15 cellular contexts compared by ENCODE assay signal in genomic region chr22:40121463-40121862, GRCh38. TPM values are rescaled to one million over a fixed set of nuclear protein-coding genes. Genes with fewer than 3 reads are reported as not detected.
DNase-seq lines count a peak whose midpoint lies in the region; ATAC-seq and TF ChIP-seq lines count a peak whose summit lies in the region.
"Had no signal": no experiment of that assay in that cellular context is flagged by ENCODE, and none has a peak within 500 bp of the region (broad histone marks: within the 10 kb centered on the region; RNA-seq: fewer than 3 reads in every experiment).

No MANE protein-coding gene starts in this region.

- no peaks in the 10 kb centered on the region for H3K79me2 ChIP-seq in neural cell (replicated peaks; ENCODE audit: insufficient read depth, low read length)

- TF ChIP-seq POLR2A in uterus (IDR thresholded peaks at IDR 0.05): no peak

- intact Hi-C loops in uterus (cut with DNase I; ENCODE audit: low total_unique reads): no loop called here

- no peak overlapping the region for H3K27ac ChIP-seq in CD4-positive, CD25-positive, alpha-beta regulatory T cell (ENCODE audit: insufficient read depth, low read length, poor library complexity, severe bottlenecking)
- H3K27ac ChIP-seq in neural cell (ENCODE audit: low read length) (peak overlapping the region; percentile 77), uterus (no peak overlapping the region)
- H3K27ac ChIP-seq: BLaER1 treated with 17β-estradiol and CSF1 and Interleukin-3, amounts not matched to agents 10 nM and 100 nM; GM23248; SJSA1; vagina had no signal

- H3F3A ChIP-seq in neural cell (ENCODE audit: insufficient read depth, low read length, poor library complexity, severe bottlenecking): no peaks in the 10 kb centered on the region

- TF ChIP-seq RAD21 in neural cell (conservative IDR thresholded peaks at IDR 0.05): peak; percentile 40

- no peaks in the 10 kb centered on the region for H3K27me3 ChIP-seq in CD4-positive, CD25-positive, alpha-beta regulatory T cell (ENCODE audit: control insufficient read depth, insufficient read depth, low read length)
- H3K27me3 ChIP-seq in neural cell (ENCODE audit: insufficient read depth, low read depth, low read length) (no peaks in the 10 kb centered on the region), uterus (no peaks in the 10 kb centered on the region)
- H3K27me3 ChIP-seq: BLaER1 treated with 17β-estradiol and CSF1 and Interleukin-3, amounts not matched to agents 10 nM and 100 nM; SJSA1; vagina had no signal

- H3K4me2 ChIP-seq in neural cell (ENCODE audit: low read length): no peak overlapping the region

- H3K27me3 Mint-ChIP-seq in CD4-positive, CD25-positive, alpha-beta regulatory T cell: no peaks in the 10 kb centered on the region
- H3K27me3 Mint-ChIP-seq in activated naive CD8-positive, alpha-beta T cell treated with anti-CD3 and anti-CD28 coated beads, Interleukin-2, amount 50 U/mL, for 24 hours: no peaks in the 10 kb centered on the region
- H3K27me3 Mint-ChIP-seq in nephron progenitor cell (ENCODE audit: low read depth, poor library complexity): peaks cover 5% of the 10 kb centered on the region

- no peak overlapping the region for H3K4me3 Mint-ChIP-seq in CD4-positive, CD25-positive, alpha-beta regulatory T cell
- no peak overlapping the region for H3K4me3 Mint-ChIP-seq in activated naive CD8-positive, alpha-beta T cell treated with anti-CD3 and anti-CD28 coated beads, Interleukin-2, amount 50 U/mL, for 24 hours
- no peak overlapping the region for H3K4me3 Mint-ChIP-seq in nephron progenitor cell

- no peaks in the 10 kb centered on the region for H3K9me3 ChIP-seq in CD4-positive, CD25-positive, alpha-beta regulatory T cell (ENCODE audit: control insufficient read depth in 2 of 2, low read length in 2 of 2)
- no peaks in the 10 kb centered on the region for H3K9me3 ChIP-seq in neural cell (ENCODE audit: low read length)
- no peaks in the 10 kb centered on the region for H3K9me3 ChIP-seq in uterus
- H3K9me3 ChIP-seq: BLaER1 treated with 17β-estradiol and CSF1 and Interleukin-3, amounts not matched to agents 10 nM and 100 nM; SJSA1; vagina had no signal

- no peak for DNase-seq in CD4-positive, CD25-positive, alpha-beta regulatory T cell
- DNase-seq in Jurkat, Clone E6-1 (ENCODE audit: low read depth, low spot score): peak; percentile 86
- DNase-seq in activated naive CD8-positive, alpha-beta T cell treated with anti-CD3 and anti-CD28 coated beads, Interleukin-2, amount 50 U/mL, for 24 hours: no peak
- DNase-seq in uterus: no peak
- no peak for DNase-seq in nephron progenitor cell
- no peak for DNase-seq in stimulated activated CD4-positive, alpha-beta T cell treated with anti-CD3 and anti-CD28 coated beads, Interleukin-1b, Interleukin-23, amount 100 ng/mL, for 48 hours
- DNase-seq: NCI-H1930; stimulated activated CD8-positive, alpha-beta memory T cell treated with anti-CD3 and anti-CD28 coated beads, Interleukin-4, amount 100 ng/mL, for 48 hours had no signal

- no peaks in the 10 kb centered on the region for H3K9me2 ChIP-seq in neural cell (ENCODE audit: insufficient read depth, low read length)

- H3K36me3 Mint-ChIP-seq in CD4-positive, CD25-positive, alpha-beta regulatory T cell: peaks cover 23% of the 10 kb centered on the region
- H3K36me3 Mint-ChIP-seq in activated naive CD8-positive, alpha-beta T cell treated with anti-CD3 and anti-CD28 coated beads, Interleukin-2, amount 50 U/mL, for 24 hours (ENCODE audit: low read depth): peaks cover 1% of the 10 kb centered on the region
- peaks cover 10% of the 10 kb centered on the region for H3K36me3 Mint-ChIP-seq in nephron progenitor cell (ENCODE audit: low read depth)

- H3K4me3 ChIP-seq in CD4-positive, CD25-positive, alpha-beta regulatory T cell (ENCODE audit: low read depth, low read length): no peak overlapping the region
- no peak overlapping the region for H3K4me3 ChIP-seq in Jurkat, Clone E6-1 (ENCODE audit: low read length)
- peak overlapping the region; percentile 42 for H3K4me3 ChIP-seq in neural cell (ENCODE audit: low read length)
- H3K4me3 ChIP-seq in uterus: no peak overlapping the region
- H3K4me3 ChIP-seq: BLaER1 treated with 17β-estradiol and CSF1 and Interleukin-3, amounts not matched to agents 10 nM and 100 nM; GM23248; K562; SJSA1; vagina had no signal

- peaks cover 12% of the 10 kb centered on the region for H3K4me1 ChIP-seq in CD4-positive, CD25-positive, alpha-beta regulatory T cell (ENCODE audit: control insufficient read depth, insufficient read depth, low read length, poor library complexity, severe bottlenecking)
- no peaks in the 10 kb centered on the region for H3K4me1 ChIP-seq in uterus
- H3K4me1 ChIP-seq: SJSA1 had no signal

- no peaks in the 10 kb centered on the region for H3K9me3 Mint-ChIP-seq in CD4-positive, CD25-positive, alpha-beta regulatory T cell
- no peaks in the 10 kb centered on the region for H3K9me3 Mint-ChIP-seq in activated naive CD8-positive, alpha-beta T cell treated with anti-CD3 and anti-CD28 coated beads, Interleukin-2, amount 50 U/mL, for 24 hours
- no peaks in the 10 kb centered on the region for H3K9me3 Mint-ChIP-seq in nephron progenitor cell

- peaks cover 66% of the 10 kb centered on the region for H3K36me3 ChIP-seq in CD4-positive, CD25-positive, alpha-beta regulatory T cell (ENCODE audit: control insufficient read depth, insufficient read depth, low read length)
- H3K36me3 ChIP-seq in neural cell (ENCODE audit: insufficient read depth, low read length) (no peaks in the 10 kb centered on the region), uterus (no peaks in the 10 kb centered on the region)
- H3K36me3 ChIP-seq: SJSA1 had no signal

- no peaks in the 10 kb centered on the region for H4K20me1 ChIP-seq in neural cell (ENCODE audit: insufficient read depth)

- TF ChIP-seq CTCF in neural cell (IDR thresholded peaks at IDR 0.05; ENCODE audit: poor library complexity, severe bottlenecking): no peak
- no peak for TF ChIP-seq CTCF in uterus (IDR thresholded peaks at IDR 0.05)
- TF ChIP-seq CTCF in nephron progenitor cell (IDR thresholded peaks at IDR 0.05): no peak

- TF ChIP-seq EP300 in neural cell (conservative IDR thresholded peaks at IDR 0.05; ENCODE audit: poor library complexity, severe bottlenecking): peak; percentile 74

- H3K4me1 Mint-ChIP-seq in CD4-positive, CD25-positive, alpha-beta regulatory T cell: peaks cover 9 to 53% (median 30%) of the 10 kb centered on the region in 4 donors
- H3K4me1 Mint-ChIP-seq in activated naive CD8-positive, alpha-beta T cell treated with anti-CD3 and anti-CD28 coated beads, Interleukin-2, amount 50 U/mL, for 24 hours: peaks cover 34% of the 10 kb centered on the region
- H3K4me1 Mint-ChIP-seq in nephron progenitor cell: peaks cover 7% of the 10 kb centered on the region

- peak overlapping the region in 2 of 3 donors; percentile 65 to 66 for H3K27ac Mint-ChIP-seq in CD4-positive, CD25-positive, alpha-beta regulatory T cell
- H3K27ac Mint-ChIP-seq in activated naive CD8-positive, alpha-beta T cell treated with anti-CD3 and anti-CD28 coated beads, Interleukin-2, amount 50 U/mL, for 24 hours: no peak overlapping the region
- no peak overlapping the region for H3K27ac Mint-ChIP-seq in nephron progenitor cell

- peak overlapping the region; percentile 24 for H2AFZ ChIP-seq in neural cell (ENCODE audit: low read depth, low read length)
- H2AFZ ChIP-seq: GM23248 had no signal

- no peak for ATAC-seq in CD4-positive, CD25-positive, alpha-beta regulatory T cell (ENCODE audit: low read depth in 2 of 2)
- peak; percentile 67 for ATAC-seq in activated naive CD8-positive, alpha-beta T cell treated with anti-CD3 and anti-CD28 coated beads, Interleukin-2, amount 50 U/mL, for 24 hours
- no peak for ATAC-seq in HG03354 (IDR thresholded peaks at IDR 0.05; ENCODE audit: poor library complexity, severe bottlenecking, unreplicated experiment)
- ATAC-seq: K562 had no signal

- H3K9ac ChIP-seq in neural cell (ENCODE audit: low read length): peak overlapping the region; percentile 46
- H3K9ac ChIP-seq: BLaER1 treated with 17β-estradiol and CSF1 and Interleukin-3, amounts not matched to agents 10 nM and 100 nM; GM23248 had no signal

TF ChIP-seq in neural cell, 6 proteins besides CTCF, POLR2A, EP300 and RAD21:
- peak; percentile 46 for TF ChIP-seq MXI1 (conservative IDR thresholded peaks at IDR 0.05; ENCODE audit: poor library complexity, severe bottlenecking)
- peak; percentile 64 for TF ChIP-seq POLR2AphosphoS5 (IDR thresholded peaks at IDR 0.05)
- TF ChIP-seq REST (IDR thresholded peaks at IDR 0.05; ENCODE audit: borderline replicate concordance): peak; percentile 20
- TF ChIP-seq SMC3 (conservative IDR thresholded peaks at IDR 0.05; ENCODE audit: poor library complexity): peak; percentile 58
- no peak for TF ChIP-seq EZH2 (IDR thresholded peaks at IDR 0.05; ENCODE audit: borderline replicate concordance, insufficient read depth, low read length, poor library complexity, severe bottlenecking)
- no peak for TF ChIP-seq TAF1 (IDR thresholded peaks at IDR 0.05; ENCODE audit: low read depth)

RNA-seq across cellular contexts. Expression of gene TNRC6B, which starts 56.3 kb away (rescaled TPM):
- 144 TPM for total RNA-seq in CD4-positive, CD25-positive, alpha-beta regulatory T cell
- polyA plus RNA-seq in CD4-positive, CD25-positive, alpha-beta regulatory T cell: 10 to 100 TPM; 50.6 to 79.7 (median 65.1) TPM
- 6.9 TPM for polyA plus RNA-seq in Jurkat, Clone E6-1 (2012; ENCODE audit: insufficient read depth, insufficient read length)
- 7.6 and 8.2 TPM in 2 replicates for polyA plus RNA-seq in neural cell
- 93.2 and 113 TPM in 2 replicates for polyA minus RNA-seq in neural cell
- 10 to 100 TPM; 10.5 to 76.0 (median 37.2) TPM for total RNA-seq in uterus

Comparison
In these comparisons a context has a peak if more than half of its experiments do, and no peak if none do; other contexts are left out.
1. H3K27ac Mint-ChIP-seq: peak in CD4-positive, CD25-positive, alpha-beta regulatory T cell (2 of 3); none in activated naive CD8-positive, alpha-beta T cell treated with anti-CD3 and anti-CD28 coated beads, Interleukin-2, amount 50 U/mL, for 24 hours (single experiment) and nephron progenitor cell (single experiment).